Comparison of ENCODE assay signal across 19 cellular contexts in genomic region chr17:50491510-50491909, GRCh38. TPM values are rescaled to one million over a fixed set of nuclear protein-coding genes. Genes with fewer than 3 reads are reported as not detected.
DNase-seq lines count a peak whose midpoint lies in the region; ATAC-seq and TF ChIP-seq lines count a peak whose summit lies in the region.
"Had no signal": no experiment of that assay in that cellular context is flagged by ENCODE, and none has a peak within 500 bp of the region (broad histone marks: within the 10 kb centered on the region; RNA-seq: fewer than 3 reads in every experiment).

No MANE protein-coding gene starts in this region.

- no peak for TF ChIP-seq EP300 in SK-N-SH (IDR thresholded peaks at IDR 0.05; ENCODE audit: borderline replicate concordance in 1 of 2, low read depth in 1 of 2, low read length in 1 of 2)

- H3K4me1 ChIP-seq in SK-N-SH (ENCODE audit: control insufficient read depth in 1 of 2, insufficient read depth in 2 of 2, low read depth in 1 of 2, low read length in 1 of 2) = peaks cover 0 to 8% of the 10 kb centered on the region in 2 experiments; a peak in 2 of 4 replicates
- H3K4me1 ChIP-seq: BLaER1 treated with 17β-estradiol and CSF1 and Interleukin-3, amounts not matched to agents 10 nM and 100 nM; Caco-2 had no signal

- no peaks in the 10 kb centered on the region for H3F3A ChIP-seq in SK-N-SH (replicated peaks; ENCODE audit: insufficient read depth)

- H3K36me3 ChIP-seq in SK-N-SH (replicated peaks in 1 of 2; ENCODE audit: control insufficient read depth in 1 of 2, insufficient read depth in 2 of 2, low read length in 1 of 2) = no peaks in the 10 kb centered on the region

- POLR2A ChIA-PET in SK-N-SH (lab: Yijun Ruan, JAX) = no interaction called here

- no peaks in the 10 kb centered on the region for H4K20me1 ChIP-seq in SK-N-SH (ENCODE audit: insufficient read depth)
- H4K20me1 ChIP-seq: BLaER1 treated with 17β-estradiol and CSF1 and Interleukin-3, amounts not matched to agents 10 nM and 100 nM had no signal

- no peak overlapping the region for H3K27ac ChIP-seq in SK-N-SH (ENCODE audit: low read depth in 2 of 2, low read length in 1 of 2)
- H3K27ac ChIP-seq: BLaER1 treated with 17β-estradiol and CSF1 and Interleukin-3, amounts not matched to agents 10 nM and 100 nM had no signal

- WGBS in SK-N-SH (ENCODE audit: low lambda C conversion rate) = 9% methylated on average over 1 of the region's 1 CpG

- DNase-seq in SK-N-SH (no peak), fibroblast of mammary gland (ENCODE audit: low read depth) (peak; percentile 49), HUDEP-2 (lab: John Stamatoyannopoulos, UW; ENCODE audit: unreplicated experiment in 76 of 76) (no peak)
- DNase-seq: 8988T; Caco-2; CD4-positive, alpha-beta memory T cell; DMS 273 treated with DMSO at 0.1 percent for 48 hours; DMS79 treated with DMSO at 0.1 percent for 48 hours; Kasumi-1; NCI-H1048; NCI-H1417 treated with DMSO at 0.1 percent for 48 hours; NCI-H187; NCI-H446; NCI-H526; PC-3; Right ventricle myocardium superior had no signal

- TF ChIP-seq CTCF in SK-N-SH (IDR thresholded peaks at IDR 0.05) (no peak), fibroblast of mammary gland (conservative IDR thresholded peaks at IDR 0.05; ENCODE audit: control insufficient read depth, insufficient read depth, low read depth, low read length) (no peak)

- ATAC-seq in SK-N-SH treated with all-trans-retinoic acid at 6 μM for 48 hours = no peak
- ATAC-seq: PC-3 had no signal

- H3K9ac ChIP-seq in SK-N-SH = no peak overlapping the region
- H3K9ac ChIP-seq: BLaER1 treated with 17β-estradiol and CSF1 and Interleukin-3, amounts not matched to agents 10 nM and 100 nM had no signal

- H2AFZ ChIP-seq in SK-N-SH (ENCODE audit: low read depth) = no peak overlapping the region

- no peaks in the 10 kb centered on the region for H3K79me2 ChIP-seq in SK-N-SH (ENCODE audit: insufficient read depth)

- H3K4me3 ChIP-seq in SK-N-SH (ENCODE audit: low read depth in 2 of 2, low read length in 1 of 2) (no peak overlapping the region), fibroblast of mammary gland (ENCODE audit: control insufficient read depth, low read depth, low read length) (no peak overlapping the region)
- H3K4me3 ChIP-seq: BLaER1 treated with 17β-estradiol and CSF1 and Interleukin-3, amounts not matched to agents 10 nM and 100 nM had no signal

- TF ChIP-seq RAD21 in SK-N-SH (IDR thresholded peaks at IDR 0.05; ENCODE audit: low read length) = no peak

- no peaks in the 10 kb centered on the region for H3K9me2 ChIP-seq in SK-N-SH

- H3K4me2 ChIP-seq in SK-N-SH = no peak overlapping the region
- H3K4me2 ChIP-seq: BLaER1 treated with 17β-estradiol and CSF1 and Interleukin-3, amounts not matched to agents 10 nM and 100 nM had no signal

- H3K27me3 ChIP-seq in SK-N-SH (ENCODE audit: insufficient read depth) = no peaks in the 10 kb centered on the region
- H3K27me3 ChIP-seq: BLaER1 treated with 17β-estradiol and CSF1 and Interleukin-3, amounts not matched to agents 10 nM and 100 nM had no signal

- CTCF ChIA-PET in SK-N-SH (lab: Yijun Ruan, JAX) = interaction anchor here (1.0 to 3.2 kb wide), 6 partner anchors 9 to 129 kb away, joined by 3 to 28 read pairs (median 10); partner anchors contain the start of gene RSAD1

- no peaks in the 10 kb centered on the region for H3K9me3 ChIP-seq in SK-N-SH
- H3K9me3 ChIP-seq: BLaER1 treated with 17β-estradiol and CSF1 and Interleukin-3, amounts not matched to agents 10 nM and 100 nM; Caco-2 had no signal

TF ChIP-seq in SK-N-SH treated with all-trans-retinoic acid at 6 μM for 48 hours, 23 proteins besides CTCF, POLR2A, EP300 and RAD21:
- TF ChIP-seq ZNF565 (CRISPR knock-in tag; conservative IDR thresholded peaks at IDR 0.05; ENCODE audit: low read depth) (no peak), ISL1 (CRISPR knock-in tag; IDR thresholded peaks at IDR 0.05) (peak; percentile 44; the same call in 1 of the 2 replicates)
TF ChIP-seq in SK-N-SH treated with all-trans-retinoic acid at 6 μM for 48 hours: peak in this region for 1.

TF ChIP-seq in SK-N-SH, 30 proteins besides CTCF, POLR2A, EP300 and RAD21 (continues in another document):
- no peak for TF ChIP-seq FOSL2 (IDR thresholded peaks at IDR 0.05; ENCODE audit: borderline replicate concordance, low read depth)
- TF ChIP-seq TCF12 (IDR thresholded peaks at IDR 0.05) = no peak
- TF ChIP-seq GATA2 (CRISPR knock-in tag; IDR thresholded peaks at IDR 0.05) = no peak
- TF ChIP-seq YY1 (IDR thresholded peaks at IDR 0.05; ENCODE audit: low read depth) = no peak
- TF ChIP-seq ELF1 (IDR thresholded peaks at IDR 0.05) = no peak
- TF ChIP-seq POLR2AphosphoS5 (IDR thresholded peaks at IDR 0.05; ENCODE audit: low read depth, low read length) = no peak
- TF ChIP-seq REST (IDR thresholded peaks at IDR 0.05; ENCODE audit: low read depth, low read length) = no peak
- no peak for TF ChIP-seq EZH2phosphoT487 (IDR thresholded peaks at IDR 0.05; ENCODE audit: borderline replicate concordance, low read depth)
- no peak for TF ChIP-seq SMC3 (IDR thresholded peaks at IDR 0.05; ENCODE audit: low read depth, low read length)
- no peak for TF ChIP-seq TEAD4 (IDR thresholded peaks at IDR 0.05; ENCODE audit: borderline replicate concordance, insufficient read depth)
- no peak for TF ChIP-seq TAF1 (IDR thresholded peaks at IDR 0.05; ENCODE audit: borderline replicate concordance, low read depth, low read length)
- no peak for TF ChIP-seq MXI1 (IDR thresholded peaks at IDR 0.05; ENCODE audit: low read depth, low read length)
- TF ChIP-seq MAX (IDR thresholded peaks at IDR 0.05; ENCODE audit: low read depth) = no peak
- TF ChIP-seq RCOR1 (IDR thresholded peaks at IDR 0.05; ENCODE audit: low read length) = no peak
- no peak for TF ChIP-seq PBX3 (IDR thresholded peaks at IDR 0.05)

RNA-seq across cellular contexts. Expression of gene RSAD1, which starts 12.8 kb away (rescaled TPM):
- polyA plus RNA-seq in SK-N-SH (2012; rRNA removed) = 44.7 and 58.9 TPM in 2 replicates
- 27.0 and 35.4 TPM in 2 replicates for polyA plus RNA-seq in SK-N-SH (2012; cell fraction: cytosol; rRNA removed)
- 171 and 180 TPM in 2 replicates for polyA plus RNA-seq in SK-N-SH (2012; cell fraction: nucleus; rRNA removed)

RNA-seq across cellular contexts. Expression of gene MYCBPAP, which starts 16.7 kb away (rescaled TPM):
- polyA plus RNA-seq in SK-N-SH (2012; rRNA removed) = 2.4 and 4.4 TPM in 2 replicates
- polyA plus RNA-seq in SK-N-SH (2012; cell fraction: cytosol; rRNA removed) = 1.8 and 1.9 TPM in 2 replicates
- polyA plus RNA-seq in SK-N-SH (2012; cell fraction: nucleus; rRNA removed) = 17.3 and 17.7 TPM in 2 replicates

RNA-seq across cellular contexts. Expression of gene CHAD, which starts 22.8 kb away (rescaled TPM):
- not detected in 2 replicates for polyA plus RNA-seq in SK-N-SH (2012; rRNA removed)
- not detected in 2 replicates for polyA plus RNA-seq in SK-N-SH (2012; cell fraction: cytosol; rRNA removed)
- 0.04 TPM in 1 of 2 replicates, not detected in the other for polyA plus RNA-seq in SK-N-SH (2012; cell fraction: nucleus; rRNA removed)

RNA-seq across cellular contexts. Expression of gene EPN3, which starts 41.0 kb away (rescaled TPM):
- 0.05 and 0.06 TPM in 2 replicates for polyA plus RNA-seq in SK-N-SH (2012; rRNA removed)
- polyA plus RNA-seq in SK-N-SH (2012; cell fraction: cytosol; rRNA removed) = 0.03 and 0.12 TPM in 2 replicates
- 0.15 and 0.46 TPM in 2 replicates for polyA plus RNA-seq in SK-N-SH (2012; cell fraction: nucleus; rRNA removed)
- polyA plus RNA-seq: CD4-positive, alpha-beta memory T cell; IgD-negative memory B cell had no signal

RNA-seq across cellular contexts. Expression of gene SPATA20, which starts 55.5 kb away (rescaled TPM):
- polyA plus RNA-seq in SK-N-SH (2012; rRNA removed) = 92.0 and 106 TPM in 2 replicates
- 28.3 and 39.9 TPM in 2 replicates for polyA plus RNA-seq in SK-N-SH (2012; cell fraction: cytosol; rRNA removed)
- polyA plus RNA-seq in SK-N-SH (2012; cell fraction: nucleus; rRNA removed) = 606 and 976 TPM in 2 replicates
